Comparison of ENCODE assay signal across 8 cellular contexts in genomic region chr15:33675246-33675645, GRCh38.
DNase-seq lines count a peak whose midpoint lies in the region; ATAC-seq and TF ChIP-seq lines count a peak whose summit lies in the region.

No MANE protein-coding gene starts in this region.

- DNase-seq in GM12865 (ENCODE audit: low read depth) (peak; percentile 69), LNCaP clone FGC (ENCODE audit: low read depth) (peak; percentile 30), astrocyte of the spinal cord (ENCODE audit: low read depth, low spot score) (peak; percentile 23), NCI-H2227 treated with DMSO at 0.1 percent for 48 hours (lab: John Stamatoyannopoulos, UW) (no peak), NCI-H1436 (lab: John Stamatoyannopoulos, UW) (no peak), NCI-H446 treated with DMSO at 0.1 percent for 48 hours (lab: John Stamatoyannopoulos, UW) (no peak)

- no peaks in the 10 kb centered on the region for H3K36me3 Mint-ChIP-seq in nephron (ENCODE audit: low read depth)

- no peak overlapping the region for H3K4me3 Mint-ChIP-seq in nephron

- ATAC-seq in HG02870 (IDR thresholded peaks at IDR 0.05; ENCODE audit: unreplicated experiment), result no peak

- H3K9me3 Mint-ChIP-seq in nephron, result no peaks in the 10 kb centered on the region

- peaks cover 16% of the 10 kb centered on the region for H3K27me3 Mint-ChIP-seq in nephron (ENCODE audit: low read depth)

- H3K4me1 Mint-ChIP-seq in nephron, result no peaks in the 10 kb centered on the region

- no peak overlapping the region for H3K4me3 ChIP-seq in GM12865 (ENCODE audit: low read depth, low read length)
- no peak overlapping the region for H3K4me3 ChIP-seq in LNCaP clone FGC (ENCODE audit: low read depth, low read length)
- no peak overlapping the region for H3K4me3 ChIP-seq in astrocyte of the spinal cord (ENCODE audit: low read depth, low read length)

- H3K27ac Mint-ChIP-seq in nephron, result no peak overlapping the region

- TF ChIP-seq CTCF in GM12865 (IDR thresholded peaks at IDR 0.05; ENCODE audit: insufficient read depth, low read depth, low read length, missing control alignments) (peak; percentile 50), LNCaP clone FGC (IDR thresholded peaks at IDR 0.05; ENCODE audit: control insufficient read depth, extremely low read depth, insufficient read depth) (peak; percentile 91), astrocyte of the spinal cord (IDR thresholded peaks at IDR 0.05; ENCODE audit: low read depth, low read length) (peak; percentile 43), nephron (IDR thresholded peaks at IDR 0.05; ENCODE audit: unreplicated experiment in 3 of 3) (peak; percentile 29 to 50 (median 40))

- in situ Hi-C loops in astrocyte of the spinal cord (cut with HindIII; ENCODE audit: low sequenced_read_pairs), result no loop called here

Comparison
In these comparisons a context has a peak if more than half of its experiments do, and no peak if none do; other contexts are left out.
1. DNase-seq: peak in GM12865 (single experiment), LNCaP clone FGC (single experiment) and astrocyte of the spinal cord (single experiment); none in NCI-H2227 treated with DMSO at 0.1 percent for 48 hours (single experiment), NCI-H1436 (single experiment) and NCI-H446 treated with DMSO at 0.1 percent for 48 hours (single experiment).
2. CTCF ChIP-seq: peak in every context shown above with its lines; median percentile 91 in LNCaP clone FGC; 50 in GM12865; 43 in astrocyte of the spinal cord; 40 in nephron.